8 cellular contexts compared by ENCODE assay signal in genomic region chr13:51590966-51591627, GRCh38. TPM values are rescaled to one million over a fixed set of nuclear protein-coding genes. Genes with fewer than 3 reads are reported as not detected.
A peak's percentile ranks its signal among the peaks of the same experiment; 100 is the strongest.
DNase-seq lines count a peak whose midpoint lies in the region; ATAC-seq and TF ChIP-seq lines count a peak whose summit lies in the region.

No MANE protein-coding gene starts in this region.

- intact Hi-C loops in Calu3 (cut with micrococcal nuclease; ENCODE audit: unreplicated experiment), result loop anchor here (5.0 kb wide), 3 partner anchors 51 to 139 kb away; partner anchors contain the start of gene INTS6

- no peaks in the 10 kb centered on the region for H3K27me3 Mint-ChIP-seq in Calu3 (ENCODE audit: unreplicated experiment)

- ATAC-seq in HG03135 (IDR thresholded peaks at IDR 0.05; ENCODE audit: unreplicated experiment), result no peak

- no peaks in the 10 kb centered on the region for H3K9me3 Mint-ChIP-seq in Calu3 (ENCODE audit: low read depth, unreplicated experiment)

- H3K4me1 Mint-ChIP-seq in Calu3 (ENCODE audit: low read depth, unreplicated experiment), result peaks cover 13% of the 10 kb centered on the region

- H3K27ac Mint-ChIP-seq in Calu3 (ENCODE audit: unreplicated experiment), result peak overlapping the region; percentile 33

- no peaks in the 10 kb centered on the region for H3K36me3 Mint-ChIP-seq in Calu3 (ENCODE audit: insufficient read depth, unreplicated experiment)

- peak overlapping the region; percentile 43 for H3K4me3 Mint-ChIP-seq in Calu3 (ENCODE audit: low read depth, unreplicated experiment)

- DNase-seq in Calu3 (no peak), NCI-H226 (peak; percentile 94), dedifferentiated amniotic fluid mesenchymal stem cell (ENCODE audit: extremely low spot score) (peak; percentile 66), myocyte (ENCODE audit: low read depth) (peak; percentile 77), activated gamma-delta T cell (lab: John Stamatoyannopoulos, UW) (no peak), RPMI8226 (no peak)
- no peak for DNase-seq in activated effector memory CD4-positive, alpha-beta T cell treated with anti-CD3 and anti-CD28 coated beads, Interleukin-2, amount 50 U/mL, for 16 hours

- no TSS peak for BruUV-seq in Calu3 (replicated peaks; lab: Mats Ljungman, UMichigan)

- CTCF ChIA-PET in Calu3 (lab: Charles Lee), result no interaction called here

- TF ChIP-seq CTCF in Calu3 (IDR thresholded peaks at IDR 0.05; ENCODE audit: unreplicated experiment), result no peak

RNA-seq across cellular contexts. Expression of gene WDFY2, which starts 6.8 kb away (rescaled TPM):
- total RNA-seq in Calu3 (2022) (5.9 and 6.3 TPM in 2 replicates), myocyte (4.7 and 6.1 TPM in 2 replicates)
- 11.0 TPM for polyA plus RNA-seq in myocyte (2012)

Comparison
In these comparisons a context has a peak if more than half of its experiments do, and no peak if none do; other contexts are left out.
1. DNase-seq: peak in NCI-H226 (single experiment), dedifferentiated amniotic fluid mesenchymal stem cell (single experiment) and myocyte (single experiment); none in Calu3 (single experiment), activated effector memory CD4-positive, alpha-beta T cell treated with anti-CD3 and anti-CD28 coated beads, Interleukin-2, amount 50 U/mL, for 16 hours (single experiment), activated gamma-delta T cell (single experiment) and RPMI8226 (single experiment).